8 cellular contexts compared by ENCODE assay signal in the genomic region with DNA sequence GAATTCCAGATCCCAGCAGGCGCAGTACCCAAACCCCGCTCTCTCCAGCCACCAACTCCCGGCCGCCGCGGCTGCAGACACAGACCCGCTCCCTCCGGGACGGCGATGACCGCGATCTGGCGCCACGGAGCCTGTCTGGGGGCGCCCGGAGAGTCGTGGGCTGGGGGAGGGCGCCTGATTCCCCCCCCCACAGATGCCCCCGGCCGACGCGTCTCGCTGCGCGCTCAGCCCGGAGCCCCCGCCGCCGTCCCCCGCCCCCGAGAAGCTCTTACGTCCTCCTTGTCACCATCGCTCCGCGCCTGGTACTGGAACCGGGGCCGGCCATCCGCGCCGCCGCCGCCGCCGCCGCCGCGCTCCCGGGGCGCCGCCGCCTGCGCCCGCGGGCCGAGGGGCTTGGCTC.
A peak's percentile ranks its signal among the peaks of the same experiment; 100 is the strongest.
DNase-seq lines count a peak whose midpoint lies in the region; ATAC-seq and TF ChIP-seq lines count a peak whose summit lies in the region.
"Not testable (repeated sequence)": the region's sequence is repeated elsewhere in the genome, so short reads cannot be mapped to it uniquely, and the experiment has no call there.

No MANE protein-coding gene starts in this region.

- WGBS in H9 (ENCODE audit: extremely low coverage, insufficient read length, low lambda C conversion rate) = no CpG with 5 or more reads among the region's 55 CpGs

- not testable (repeated sequence) for H4K20me1 ChIP-seq in H9 (ENCODE audit: control insufficient read depth, insufficient read depth, insufficient read length)

- not testable (repeated sequence) for H3K27ac Mint-ChIP-seq in H9; activated T-cell treated with anti-CD3 and anti-CD28 coated beads, Interleukin-2, amount 50 U/mL, for 24 hours; neural crest cell (ENCODE audit: unreplicated experiment); stimulated activated effector memory CD8-positive, alpha-beta T cell treated with anti-CD3 and anti-CD28 coated beads, Interleukin-12 subunit alpha, Interleukin-12 subunit beta, amount 100 ng/mL, for 72 hours

- H3K27ac ChIP-seq in H9 (ENCODE audit: insufficient read length, low read depth, low read length); coronary artery; right atrium auricular region: not testable (repeated sequence)

- H3K4me1 Mint-ChIP-seq in H9 = peaks cover 12 to 13% of the 10 kb centered on the region in 2 experiments
- peaks cover 18% of the 10 kb centered on the region for H3K4me1 Mint-ChIP-seq in activated T-cell treated with anti-CD3 and anti-CD28 coated beads, Interleukin-2, amount 50 U/mL, for 24 hours (ENCODE audit: low read depth)
- H3K4me1 Mint-ChIP-seq in neural crest cell; stimulated activated effector memory CD8-positive, alpha-beta T cell treated with anti-CD3 and anti-CD28 coated beads, Interleukin-12 subunit alpha, Interleukin-12 subunit beta, amount 100 ng/mL, for 72 hours: not testable (repeated sequence)

- not testable (repeated sequence) for H3K4ac ChIP-seq in H9 (ENCODE audit: low read depth, low read length)

- H2AK5ac ChIP-seq in H9 (ENCODE audit: insufficient read length, low read length) = not testable (repeated sequence)

- not testable (repeated sequence) for H2BK20ac ChIP-seq in H9 (ENCODE audit: low read depth, low read length, poor library complexity, severe bottlenecking)

- peak overlapping the region; percentile 59 to 85 for H3K4me3 Mint-ChIP-seq in H9
- peak overlapping the region; percentile 59 for H3K4me3 Mint-ChIP-seq in activated T-cell treated with anti-CD3 and anti-CD28 coated beads, Interleukin-2, amount 50 U/mL, for 24 hours
- peak overlapping the region; percentile 78 for H3K4me3 Mint-ChIP-seq in neural crest cell
- H3K4me3 Mint-ChIP-seq in stimulated activated effector memory CD8-positive, alpha-beta T cell treated with anti-CD3 and anti-CD28 coated beads, Interleukin-12 subunit alpha, Interleukin-12 subunit beta, amount 100 ng/mL, for 72 hours = peak overlapping the region; percentile 70

- not testable (repeated sequence) for H4K5ac ChIP-seq in H9 (ENCODE audit: insufficient read length, low read depth, low read length)

- H3K56ac ChIP-seq in H9 (ENCODE audit: insufficient read length, low read depth, low read length) = not testable (repeated sequence)

- H3K23ac ChIP-seq in H9 (ENCODE audit: insufficient read length, low read depth, low read length) = not testable (repeated sequence)

- H3K79me1 ChIP-seq in H9 (ENCODE audit: insufficient read depth, low read depth, low read length, poor library complexity, severe bottlenecking) = not testable (repeated sequence)

- H3K4me1 ChIP-seq in BE2C; H9 (ENCODE audit: insufficient read depth, low read length); NT2/D1 (ENCODE audit: insufficient read depth, insufficient read length): not testable (repeated sequence)
- peaks cover 0 to 16% of the 10 kb centered on the region in 2 donors for H3K4me1 ChIP-seq in right atrium auricular region

- not testable (repeated sequence) for H2AFZ ChIP-seq in H9 (ENCODE audit: low read length)

- not testable (repeated sequence) for H2BK5ac ChIP-seq in H9 (ENCODE audit: insufficient read length, low read length)

- H3K36me3 ChIP-seq in BE2C; NT2/D1 (ENCODE audit: insufficient read depth, insufficient read length, low read length); right atrium auricular region: not testable (repeated sequence)

- not testable (repeated sequence) for H3T11ph ChIP-seq in H9 (ENCODE audit: low read length)

- H3K27me3 ChIP-seq in BE2C; H9 (ENCODE audit: insufficient read depth, low read length); NT2/D1 (ENCODE audit: insufficient read depth, insufficient read length); right atrium auricular region: not testable (repeated sequence)

- H3K9me3 Mint-ChIP-seq in H9; activated T-cell treated with anti-CD3 and anti-CD28 coated beads, Interleukin-2, amount 50 U/mL, for 24 hours; neural crest cell; stimulated activated effector memory CD8-positive, alpha-beta T cell treated with anti-CD3 and anti-CD28 coated beads, Interleukin-12 subunit alpha, Interleukin-12 subunit beta, amount 100 ng/mL, for 72 hours: not testable (repeated sequence)

- H3K4me3 ChIP-seq in BE2C (ENCODE audit: low read depth, low read length) (peak overlapping the region; percentile 31; the same call in 1 of the 2 replicates), NT2/D1 (ENCODE audit: insufficient read length, low read depth) (peak overlapping the region; percentile 28), coronary artery (peak overlapping the region; percentile 58), right atrium auricular region (peak overlapping the region; percentile 36 to 50)

- H3K9me3 ChIP-seq in BE2C; H9 (ENCODE audit: control insufficient read depth, low read depth, low read length); NT2/D1 (ENCODE audit: insufficient read depth, low read length); right atrium auricular region: not testable (repeated sequence)

- H4K8ac ChIP-seq in H9 (replicated peaks; ENCODE audit: insufficient read length, low read depth, low read length) = not testable (repeated sequence)

- not testable (repeated sequence) for H3K79me2 ChIP-seq in H9 (ENCODE audit: insufficient read depth, low read length)

- not testable (repeated sequence) for DNase-seq in BE2C; NT2/D1 (ENCODE audit: low read depth, low spot score); activated T-cell treated with anti-CD3 and anti-CD28 coated beads, Interleukin-2, amount 50 U/mL, for 24 hours; coronary artery (ENCODE audit: low spot score); right atrium auricular region (ENCODE audit: low spot score); neural crest cell (ENCODE audit: low read depth, low spot score); stimulated activated effector memory CD8-positive, alpha-beta T cell treated with anti-CD3 and anti-CD28 coated beads, Interleukin-12 subunit alpha, Interleukin-12 subunit beta, amount 100 ng/mL, for 72 hours (ENCODE audit: low spot score in 2 of 2)
- DNase-seq in H9 = peak; percentile 43

- TF ChIP-seq CTCF in BE2C (IDR thresholded peaks at IDR 0.05; ENCODE audit: low read depth, low read length); H9 (conservative IDR thresholded peaks at IDR 0.05); coronary artery (IDR thresholded peaks at IDR 0.05); right atrium auricular region (IDR thresholded peaks at IDR 0.05); neural crest cell (conservative IDR thresholded peaks at IDR 0.05): not testable (repeated sequence)

- not testable (repeated sequence) for H2BK12ac ChIP-seq in H9 (ENCODE audit: insufficient read length, low read depth, low read length)

- H3K36me3 Mint-ChIP-seq in H9 (ENCODE audit: insufficient read depth in 1 of 3, low read depth in 3 of 3); activated T-cell treated with anti-CD3 and anti-CD28 coated beads, Interleukin-2, amount 50 U/mL, for 24 hours (ENCODE audit: low read depth); neural crest cell (ENCODE audit: low read depth); stimulated activated effector memory CD8-positive, alpha-beta T cell treated with anti-CD3 and anti-CD28 coated beads, Interleukin-12 subunit alpha, Interleukin-12 subunit beta, amount 100 ng/mL, for 72 hours: not testable (repeated sequence)

- not testable (repeated sequence) for ATAC-seq in stimulated activated effector memory CD8-positive, alpha-beta T cell treated with anti-CD3 and anti-CD28 coated beads, Interleukin-12 subunit alpha, Interleukin-12 subunit beta, amount 100 ng/mL, for 72 hours

- H2BK15ac ChIP-seq in H9 (ENCODE audit: low read depth, low read length) = not testable (repeated sequence)

- H2BK120ac ChIP-seq in H9 (ENCODE audit: low read depth, low read length, poor library complexity, severe bottlenecking) = not testable (repeated sequence)

- not testable (repeated sequence) for H3K18ac ChIP-seq in H9 (ENCODE audit: insufficient read length, low read depth, low read length)

- H3K9ac ChIP-seq in H9 (ENCODE audit: extremely low read depth, insufficient read length, low read length) = not testable (repeated sequence)
- H3K9ac ChIP-seq in NT2/D1 (ENCODE audit: insufficient read length, low read depth) = peak overlapping the region; percentile 50

- H4K91ac ChIP-seq in H9 (ENCODE audit: insufficient read length, low read depth, low read length) = not testable (repeated sequence)

- not testable (repeated sequence) for H3K14ac ChIP-seq in H9 (ENCODE audit: insufficient read depth, low read length)

- H3K27me3 Mint-ChIP-seq in H9 (ENCODE audit: low read depth) = peaks cover 65% of the 10 kb centered on the region
- H3K27me3 Mint-ChIP-seq in activated T-cell treated with anti-CD3 and anti-CD28 coated beads, Interleukin-2, amount 50 U/mL, for 24 hours = peaks cover 41% of the 10 kb centered on the region
- H3K27me3 Mint-ChIP-seq in neural crest cell (ENCODE audit: low read depth) = peaks cover 66% of the 10 kb centered on the region

- peaks cover 13% of the 10 kb centered on the region for H3K23me2 ChIP-seq in H9 (ENCODE audit: insufficient read length, low read depth, low read length, poor library complexity, severe bottlenecking)

- H3K4me2 ChIP-seq in H9 (ENCODE audit: insufficient read depth, insufficient read length, low read length) = peak overlapping the region; percentile 82
